7 cellular contexts compared by ENCODE assay signal in the genomic region with DNA sequence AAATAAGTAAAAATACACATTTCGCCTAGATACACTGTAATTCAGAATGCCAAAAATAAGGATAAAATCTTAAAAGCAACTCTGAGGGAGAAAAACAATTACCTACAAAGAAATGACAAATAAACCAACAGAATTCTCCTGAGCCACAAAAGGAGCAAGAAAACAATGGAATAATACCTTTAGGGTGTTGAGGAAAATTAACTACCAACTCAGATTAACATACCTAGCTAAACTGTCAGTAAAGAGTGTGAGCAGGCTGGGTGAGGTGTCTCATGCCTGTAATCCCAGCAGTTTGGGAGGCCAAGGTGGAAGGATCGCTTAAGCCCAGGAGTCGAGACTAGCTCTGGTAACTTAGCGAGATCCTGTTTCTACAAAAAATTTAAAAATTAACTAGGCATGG.
"Had no signal": no experiment of that assay in that cellular context is flagged by ENCODE, and none has a peak within 500 bp of the region (broad histone marks: within the 10 kb centered on the region; RNA-seq: fewer than 3 reads in every experiment).

No MANE protein-coding gene starts in this region.

- H3K4me3 ChIP-seq: GM12878 had no signal

- ATAC-seq: GM12878 had no signal

- FAIRE-seq: G401.6, GM12878, GM12891, GM12892, GM18507, GM19239 had no signal

- DNase-seq: GDM1 had no signal
